ENCODE assay signal across 13 cellular contexts in the genomic region with DNA sequence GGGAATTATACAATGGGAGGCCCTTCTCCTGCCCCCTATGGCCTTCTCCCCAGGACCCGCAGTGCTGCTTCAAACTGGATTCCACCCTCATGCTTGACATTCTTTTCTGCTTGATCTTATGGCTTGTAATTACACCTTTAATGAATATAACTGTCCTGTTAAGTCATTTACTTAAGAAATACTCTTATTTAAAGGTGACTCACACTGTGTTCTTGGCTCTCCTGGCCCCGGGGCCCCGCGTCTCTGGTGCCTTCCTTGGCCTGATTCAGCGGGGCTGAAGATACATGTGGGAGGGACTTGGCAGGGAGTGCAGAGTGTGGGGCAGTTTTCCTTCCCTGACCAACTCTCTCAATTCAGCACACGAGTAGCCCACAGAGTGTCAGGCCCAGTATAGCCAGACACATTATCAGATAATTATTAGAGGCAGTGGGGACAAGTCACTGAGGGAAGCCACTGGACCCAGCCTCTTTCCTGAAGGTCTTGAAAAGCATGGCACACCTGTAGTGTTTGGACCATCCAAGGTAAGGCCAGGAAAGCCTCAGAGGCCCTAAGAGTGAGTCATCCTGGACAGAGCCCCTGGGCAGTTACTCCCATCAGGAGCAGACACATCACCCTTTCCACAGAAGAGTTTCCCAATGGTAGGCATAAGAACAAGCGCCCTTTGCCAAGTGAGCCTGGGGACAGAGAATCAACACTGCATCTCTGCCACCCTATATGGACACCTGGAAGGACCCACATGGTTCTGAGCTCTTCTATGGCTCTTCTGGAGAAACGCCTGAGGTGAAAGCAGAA.
DNase-seq lines count a peak whose midpoint lies in the region; ATAC-seq and TF ChIP-seq lines count a peak whose summit lies in the region.
"Had no signal": no experiment of that assay in that cellular context is flagged by ENCODE, and none has a peak within 500 bp of the region (broad histone marks: within the 10 kb centered on the region; RNA-seq: fewer than 3 reads in every experiment).

No MANE protein-coding gene starts in this region.

- no peak overlapping the region for H4K8ac ChIP-seq in neuronal stem cell (ENCODE audit: low read depth, low read length)

- no peak overlapping the region for H3K4me2 ChIP-seq in neuronal stem cell (ENCODE audit: insufficient read depth, low read length, poor library complexity, severe bottlenecking)

- no CpG with 5 or more reads among the region's 8 CpGs for WGBS in neuronal stem cell (ENCODE audit: extremely low coverage in 2 of 2, insufficient read length in 2 of 2, insufficient replicate concordance in 1 of 2), 2 donors

- H3K27ac ChIP-seq in neuronal stem cell (replicated peaks; ENCODE audit: low read length) = no peak overlapping the region

- no peak overlapping the region for H2AFZ ChIP-seq in neuronal stem cell (ENCODE audit: low read length)

- TF ChIP-seq CTCF in epithelial cell of proximal tubule (conservative IDR thresholded peaks at IDR 0.05; ENCODE audit: low read depth, low read length) = no peak

- H3K14ac ChIP-seq in neuronal stem cell (ENCODE audit: low read length) = no peak overlapping the region

- no peaks in the 10 kb centered on the region for H3K36me3 ChIP-seq in neuronal stem cell (replicated peaks in 1 of 2; ENCODE audit: control insufficient read depth in 2 of 2, insufficient read depth in 2 of 2, low read length in 2 of 2)

- H3K4me1 ChIP-seq in neuronal stem cell (ENCODE audit: control insufficient read depth in 2 of 2, insufficient read depth in 1 of 2, low read depth in 1 of 2, low read length in 2 of 2) = peaks cover 28 to 35% of the 10 kb centered on the region in 2 donors

- H3K23ac ChIP-seq in neuronal stem cell (ENCODE audit: low read depth, low read length, poor library complexity) = no peak overlapping the region

- ATAC-seq in GM19023 (IDR thresholded peaks at IDR 0.05; ENCODE audit: unreplicated experiment) = no peak

- no peak overlapping the region for H2BK5ac ChIP-seq in neuronal stem cell (ENCODE audit: low read length)

- H2AK5ac ChIP-seq in neuronal stem cell (ENCODE audit: low read depth, low read length) = no peak overlapping the region

- H2BK12ac ChIP-seq in neuronal stem cell (ENCODE audit: low read length) = no peak overlapping the region

- H2BK120ac ChIP-seq in neuronal stem cell (ENCODE audit: low read depth, low read length) = no peak overlapping the region

- H3K79me1 ChIP-seq in neuronal stem cell (ENCODE audit: low read depth, low read length) = no peaks in the 10 kb centered on the region

- no peaks in the 10 kb centered on the region for H3K9me3 ChIP-seq in neuronal stem cell (replicated peaks in 1 of 2; ENCODE audit: control insufficient read depth in 2 of 2, insufficient read depth in 1 of 2, low read depth in 1 of 2, low read length in 2 of 2)

- H3K18ac ChIP-seq in neuronal stem cell (ENCODE audit: low read length) = no peak overlapping the region

- H3K4me3 ChIP-seq in epithelial cell of proximal tubule (ENCODE audit: low read depth, low read length) (no peak overlapping the region), neuronal stem cell (ENCODE audit: low read length in 2 of 2) (no peak overlapping the region)

- H4K91ac ChIP-seq in neuronal stem cell (ENCODE audit: low read depth, low read length, poor library complexity) = no peak overlapping the region

- DNase-seq in AG20443 (ENCODE audit: low spot score) = peak; percentile 89
- DNase-seq in NCI-H226 = peak; percentile 96
- peak; percentile 56 for DNase-seq in epithelial cell of proximal tubule (ENCODE audit: low read depth)
- no peak for DNase-seq in neuronal stem cell (ENCODE audit: low spot score)
- DNase-seq in activated naive CD4-positive, alpha-beta T cell treated with Interleukin-2 at 50 U/mL for 16 hours = no peak
- DNase-seq in NCI-H128 (lab: John Stamatoyannopoulos, UW; ENCODE audit: unreplicated experiment) = no peak
- no peak for DNase-seq in stimulated activated CD4-positive, alpha-beta T cell treated with anti-CD3 and anti-CD28 coated beads, Interleukin-2, amount 100 ng/mL, for 24 hours
- DNase-seq: activated CD4-positive, alpha-beta T cell treated with anti-CD3 and anti-CD28 coated beads for 4 hours; activated naive CD8-positive, alpha-beta T cell treated with anti-CD3 and anti-CD28 coated beads, Interleukin-2, amount 10 ng/mL, durations not matched to agents 7 days and 5 days; CD4-positive, alpha-beta memory T cell; foreskin melanocyte; NCI-H1092 had no signal

- no peak overlapping the region for H3K9ac ChIP-seq in neuronal stem cell (ENCODE audit: low read depth, low read length, poor library complexity)

- H3K27me3 ChIP-seq in neuronal stem cell (ENCODE audit: control insufficient read depth in 3 of 3, insufficient read depth in 3 of 3, low read depth in 1 of 3, low read length in 3 of 3) = no peaks in the 10 kb centered on the region

- H3K4ac ChIP-seq in neuronal stem cell (ENCODE audit: low read length) = no peak overlapping the region

- H2BK15ac ChIP-seq in neuronal stem cell (ENCODE audit: low read length) = peak overlapping the region; percentile 44

Comparison
In these comparisons a context has a peak if more than half of its experiments do, and no peak if none do; other contexts are left out.
1. DNase-seq: peak in AG20443 (single experiment), NCI-H226 (single experiment) and epithelial cell of proximal tubule (single experiment); none in neuronal stem cell (single experiment), activated naive CD4-positive, alpha-beta T cell treated with Interleukin-2 at 50 U/mL for 16 hours (single experiment), NCI-H128 (single experiment) and stimulated activated CD4-positive, alpha-beta T cell treated with anti-CD3 and anti-CD28 coated beads, Interleukin-2, amount 100 ng/mL, for 24 hours (0 of 2).